8 cellular contexts compared by ENCODE assay signal in the genomic region with DNA sequence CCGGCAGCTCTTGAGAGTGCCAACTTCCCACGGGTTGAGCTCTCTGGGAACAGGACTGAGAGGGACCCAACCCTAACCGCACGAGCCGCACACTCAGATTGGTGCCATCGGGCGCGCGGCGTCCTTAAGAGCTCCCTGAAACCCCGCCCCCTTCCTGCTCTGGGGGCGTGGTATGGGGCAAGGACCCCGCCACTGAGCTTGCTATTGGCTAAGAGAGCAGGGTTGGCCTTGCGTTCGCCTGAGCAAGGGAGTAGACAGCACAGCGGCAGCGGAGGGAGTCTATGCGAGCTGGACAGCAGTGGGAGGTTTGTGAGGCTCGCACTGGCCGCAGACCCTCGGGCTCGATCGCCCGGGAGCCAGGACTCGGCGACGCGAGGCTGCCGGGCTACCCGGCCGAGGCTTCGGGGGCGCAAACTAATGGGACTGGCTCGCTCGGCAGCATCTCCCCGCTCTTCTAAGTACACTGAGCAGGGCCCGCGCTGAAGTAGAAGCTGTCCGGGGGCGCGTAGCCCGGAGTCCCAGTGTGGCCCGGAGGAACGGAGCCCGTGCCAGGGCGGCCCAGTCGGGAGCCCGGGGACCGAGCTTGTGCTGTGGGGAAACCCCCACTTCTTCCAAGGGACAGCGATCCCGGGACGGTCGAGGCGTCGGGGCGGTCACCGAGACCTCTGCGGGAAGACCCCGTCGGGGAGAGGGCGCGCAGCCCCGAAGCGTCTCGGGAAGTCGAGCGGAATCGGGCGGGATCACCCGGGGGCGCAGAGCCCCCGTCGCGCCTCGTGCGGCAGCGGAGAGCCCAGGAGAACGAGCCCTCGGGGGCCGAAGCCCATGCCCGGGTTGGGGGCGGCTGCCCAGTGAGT. TPM values are rescaled to one million over a fixed set of nuclear protein-coding genes. Genes with fewer than 3 reads are reported as not detected.
DNase-seq lines count a peak whose midpoint lies in the region; ATAC-seq, FAIRE-seq and TF ChIP-seq lines count a peak whose summit lies in the region.

A gene (plus strand): TSS at position 282 of the 854 bp plus-strand sequence. CDS start 756 bp downstream, outside the sequence.

- H3K4me1 ChIP-seq in ascending aorta (no peaks in the 10 kb centered on the region), right atrium auricular region (peaks cover 0 to 22% of the 10 kb centered on the region in 2 donors)

- no peak for TF ChIP-seq CTCF in GM13976 (IDR thresholded peaks at IDR 0.05; ENCODE audit: borderline replicate concordance, control extremely low read depth, extremely low read depth, insufficient read depth, missing control alignments)
- no peak for TF ChIP-seq CTCF in ascending aorta (IDR thresholded peaks at IDR 0.05)
- TF ChIP-seq CTCF in right atrium auricular region (IDR thresholded peaks at IDR 0.05), result no peak

- H3K27me3 ChIP-seq in ascending aorta (no peaks in the 10 kb centered on the region), right atrium auricular region (no peaks in the 10 kb centered on the region)

- ATAC-seq in HG02840 (IDR thresholded peaks at IDR 0.05; ENCODE audit: low FRiP score, unreplicated experiment), result peak; percentile 85

- in situ Hi-C loops in GM13976 (cut with MboI; ENCODE audit: low sequenced_read_pairs, unreplicated experiment), result loop anchor here (10.0 kb wide), 2 partner anchors 396 to 456 kb away; no protein-coding TSS in a partner anchor

- DNase-seq in GM13976 (ENCODE audit: low spot score) (peak; percentile 86), NCI-H146 treated with DMSO at 0.1 percent for 48 hours (lab: John Stamatoyannopoulos, UW; ENCODE audit: unreplicated experiment) (peak; percentile 65), T-helper 2 cell (peak; percentile 58 to 92 (median 78)), ascending aorta (ENCODE audit: low spot score in 2 of 2) (peak; percentile 84 to 96), right atrium auricular region (ENCODE audit: low spot score) (peak; percentile 96), pulmonary artery endothelial cell (ENCODE audit: low read depth, low spot score) (peak; percentile 89), urothelium cell line (ENCODE audit: low spot score) (peak; percentile 90)

- H3K36me3 ChIP-seq in ascending aorta (no peaks in the 10 kb centered on the region), right atrium auricular region (no peaks in the 10 kb centered on the region)

- H3K27ac ChIP-seq in ascending aorta (peak within 1 kb of the TSS; percentile 76 to 82), right atrium auricular region (peak within 1 kb of the TSS; percentile 81 to 87)

- H3K9me3 ChIP-seq in ascending aorta, result no peaks in the 10 kb centered on the region
- no peaks in the 10 kb centered on the region for H3K9me3 ChIP-seq in right atrium auricular region

- intact Hi-C loops in ascending aorta (cut with DNase I), result loop anchor here (1.0 to 5.0 kb wide), 6 partner anchors 66 to 788 kb away; a partner anchor contains a TSS

- H3K4me3 ChIP-seq in ascending aorta (peak within 1 kb of the TSS; percentile 59 to 65), right atrium auricular region (peak within 1 kb of the TSS; percentile 64 to 74)

- FAIRE-seq in urothelium cell line (lab: Jason Lieb, UNC), result peak; percentile 63

RNA-seq across cellular contexts. Expression of the gene that starts here (rescaled TPM):
- total RNA-seq in ascending aorta, result 53.4 TPM
- total RNA-seq in right atrium auricular region, result 10 to 100 TPM; 23.7 to 42.4 TPM
- total RNA-seq in pulmonary artery endothelial cell, result 64.8 and 71.7 TPM in 2 replicates

Comparison
In these comparisons a context has a peak if more than half of its experiments do, and no peak if none do; other contexts are left out.
1. Peak in every context shown above with its lines: DNase-seq, ATAC-seq, H3K4me3 ChIP-seq and H3K27ac ChIP-seq.